ENCODE assay signal across 15 cellular contexts in genomic region chr12:26287666-26288408, GRCh38.
DNase-seq lines count a peak whose midpoint lies in the region; ATAC-seq and TF ChIP-seq lines count a peak whose summit lies in the region.
"Had no signal": no experiment of that assay in that cellular context is flagged by ENCODE, and none has a peak within 500 bp of the region (broad histone marks: within the 10 kb centered on the region; RNA-seq: fewer than 3 reads in every experiment).

No MANE protein-coding gene starts in this region.

- no peak for TF ChIP-seq CTCF in left lung (IDR thresholded peaks at IDR 0.05)

- H3K36me3 ChIP-seq in left lung (no peaks in the 10 kb centered on the region), thymus (ENCODE audit: control insufficient read depth, insufficient read depth) (no peaks in the 10 kb centered on the region)
- no peaks in the 10 kb centered on the region for H3K36me3 ChIP-seq in effector memory CD4-positive, alpha-beta T cell (ENCODE audit: control insufficient read depth, insufficient read depth, low read length)

- H3K27ac ChIP-seq in left lung (no peak overlapping the region), thymus (ENCODE audit: low read depth) (peak overlapping the region; percentile 59)
- no peak overlapping the region for H3K27ac ChIP-seq in effector memory CD4-positive, alpha-beta T cell (ENCODE audit: insufficient read depth, low read length, poor library complexity, severe bottlenecking)
- H3K27ac ChIP-seq: HL-60 had no signal

- H3K27me3 ChIP-seq in left lung (no peaks in the 10 kb centered on the region), thymus (ENCODE audit: control insufficient read depth, insufficient read depth) (no peaks in the 10 kb centered on the region)
- H3K27me3 ChIP-seq in effector memory CD4-positive, alpha-beta T cell (replicated peaks; ENCODE audit: control insufficient read depth, insufficient read depth, low read length, poor library complexity, severe bottlenecking): no peaks in the 10 kb centered on the region

- H3K4me1 ChIP-seq in left lung: no peaks in the 10 kb centered on the region
- H3K4me1 ChIP-seq in thymus (ENCODE audit: control insufficient read depth, insufficient read depth, low read length): no peaks in the 10 kb centered on the region
- no peaks in the 10 kb centered on the region for H3K4me1 ChIP-seq in effector memory CD4-positive, alpha-beta T cell (ENCODE audit: control insufficient read depth, insufficient read depth, low read length, poor library complexity, severe bottlenecking)

- no peaks in the 10 kb centered on the region for H3K9me3 ChIP-seq in left lung
- H3K9me3 ChIP-seq in thymus (ENCODE audit: control insufficient read depth): no peaks in the 10 kb centered on the region
- H3K9me3 ChIP-seq in effector memory CD4-positive, alpha-beta T cell (ENCODE audit: control insufficient read depth, low read length): no peaks in the 10 kb centered on the region

- H3K4me3 ChIP-seq in left lung (no peak overlapping the region), thymus (ENCODE audit: low read length) (no peak overlapping the region)
- H3K4me3 ChIP-seq in effector memory CD4-positive, alpha-beta T cell (ENCODE audit: insufficient read depth, low read depth, low read length, poor library complexity, severe bottlenecking): no peak overlapping the region

- 85% methylated on average over 14 of the region's 14 CpGs for WGBS in thymus

- peak; percentile 56 for ATAC-seq in left lung
- ATAC-seq in HG02840 (IDR thresholded peaks at IDR 0.05; ENCODE audit: low FRiP score, unreplicated experiment): no peak

- DNase-seq in MV-4-11 (lab: John Stamatoyannopoulos, UW): peak; percentile 23
- DNase-seq in cerebellar nuclear complex (lab: John Stamatoyannopoulos, UW): peak; percentile 81 to 94
- peak in 1 of 2 donors; percentile 59 for DNase-seq in left lung
- no peak for DNase-seq in effector memory CD4-positive, alpha-beta T cell
- no peak for DNase-seq in NCI-H1092 treated with DMSO at 0.1 percent for 48 hours (lab: John Stamatoyannopoulos, UW)
- DNase-seq in NCI-H774 (lab: John Stamatoyannopoulos, UW): no peak
- DNase-seq: activated CD4-positive, CD25-positive, alpha-beta regulatory T cell treated with anti-CD3 and anti-CD28 coated beads, Interleukin-2, amount 50 U/mL, for 72 hours; DMS79 treated with DMSO at 0.1 percent for 48 hours; H7; immature natural killer cell; NCI-H1930; SHP77 had no signal

- intact Hi-C loops in left lung (cut with DNase I): no loop called here

Comparison
In these comparisons a context has a peak if more than half of its experiments do, and no peak if none do; other contexts are left out.
1. DNase-seq: peak in MV-4-11 (single experiment) and cerebellar nuclear complex (2 of 2); none in effector memory CD4-positive, alpha-beta T cell (0 of 3), NCI-H1092 treated with DMSO at 0.1 percent for 48 hours (single experiment) and NCI-H774 (single experiment).